ENCODE assay signal across 13 cellular contexts in the genomic region with DNA sequence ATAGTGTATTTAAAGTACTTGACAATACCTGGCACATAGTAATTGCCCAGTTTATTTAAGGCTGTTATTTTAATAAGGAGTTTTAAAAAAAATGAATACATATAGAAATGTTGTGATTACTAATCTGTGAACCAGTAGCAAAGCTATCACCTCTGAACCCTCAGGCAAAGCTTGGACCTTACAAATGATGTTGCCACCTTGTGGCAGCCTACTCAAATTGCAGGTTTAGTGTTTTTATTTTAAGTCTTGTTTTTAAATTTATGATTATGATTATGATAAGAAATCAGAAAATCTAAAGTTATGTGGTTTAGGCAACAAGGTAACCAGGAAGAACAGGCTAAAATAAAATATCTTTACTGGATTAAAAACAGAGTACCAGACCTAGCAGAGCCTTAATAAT. TPM values are rescaled to one million over a fixed set of nuclear protein-coding genes. Genes with fewer than 3 reads are reported as not detected.
DNase-seq lines count a peak whose midpoint lies in the region; ATAC-seq, FAIRE-seq and TF ChIP-seq lines count a peak whose summit lies in the region.
"Had no signal": no experiment of that assay in that cellular context is flagged by ENCODE, and none has a peak within 500 bp of the region (broad histone marks: within the 10 kb centered on the region; RNA-seq: fewer than 3 reads in every experiment).

No MANE protein-coding gene starts in this region.

- TF ChIP-seq CTCF in activated CD8-positive, alpha-beta T cell treated with anti-CD3 and anti-CD28 coated beads for 36 hours (IDR thresholded peaks at IDR 0.05) = peak; percentile 65
- TF ChIP-seq CTCF in chondrocyte (IDR thresholded peaks at IDR 0.05) = peak; percentile 64

- no peak overlapping the region for H3K27ac Mint-ChIP-seq in activated CD8-positive, alpha-beta T cell treated with anti-CD3 and anti-CD28 coated beads for 36 hours
- no peak overlapping the region for H3K27ac Mint-ChIP-seq in activated CD8-positive, alpha-beta T cell treated with anti-CD3 and anti-CD28 coated beads, Interleukin-2, amount 10 ng/mL, durations not matched to agents 7 days and 5 days
- H3K27ac Mint-ChIP-seq in chondrocyte (ENCODE audit: unreplicated experiment) = no peak overlapping the region
- H3K27ac Mint-ChIP-seq: activated T-helper 2 cell treated with anti-CD3 and anti-CD28 coated beads, Interferon-gamma antibody, Interleukin-2, Interleukin-4, amounts not matched to agents 10 μg/mL and 5 μg/mL and 100 μg/mL, durations not matched to agents 14 hours and 24 hours and 36 hours had no signal

- H3K27me3 Mint-ChIP-seq in activated CD8-positive, alpha-beta T cell treated with anti-CD3 and anti-CD28 coated beads for 36 hours = no peaks in the 10 kb centered on the region
- no peaks in the 10 kb centered on the region for H3K27me3 Mint-ChIP-seq in activated CD8-positive, alpha-beta T cell treated with anti-CD3 and anti-CD28 coated beads, Interleukin-2, amount 10 ng/mL, durations not matched to agents 7 days and 5 days (ENCODE audit: low read depth)
- H3K27me3 Mint-ChIP-seq in chondrocyte (ENCODE audit: low read depth) = no peaks in the 10 kb centered on the region

- H3K27ac ChIP-seq in small intestine (ENCODE audit: low read depth in 1 of 2, low read length in 1 of 2) = no peak overlapping the region
- H3K27ac ChIP-seq: uterus had no signal

- no peak overlapping the region for H3K4me3 Mint-ChIP-seq in activated CD8-positive, alpha-beta T cell treated with anti-CD3 and anti-CD28 coated beads for 36 hours
- no peak overlapping the region for H3K4me3 Mint-ChIP-seq in activated CD8-positive, alpha-beta T cell treated with anti-CD3 and anti-CD28 coated beads, Interleukin-2, amount 10 ng/mL, durations not matched to agents 7 days and 5 days
- H3K4me3 Mint-ChIP-seq in chondrocyte (ENCODE audit: unreplicated experiment) = no peak overlapping the region

- POLR2A ChIA-PET in activated CD8-positive, alpha-beta T cell treated with anti-CD3 and anti-CD28 coated beads for 36 hours (lab: Charles Lee) = no interaction called here
- POLR2A ChIA-PET in activated CD8-positive, alpha-beta T cell treated with anti-CD3 and anti-CD28 coated beads, Interleukin-2, amount 10 ng/mL, durations not matched to agents 7 days and 5 days (lab: Charles Lee) = no interaction called here

- ATAC-seq in activated CD8-positive, alpha-beta T cell treated with anti-CD3 and anti-CD28 coated beads for 36 hours = no peak
- no peak for ATAC-seq in activated CD8-positive, alpha-beta T cell treated with anti-CD3 and anti-CD28 coated beads, Interleukin-2, amount 10 ng/mL, durations not matched to agents 7 days and 5 days
- no peak for ATAC-seq in GM21619 (IDR thresholded peaks at IDR 0.05; ENCODE audit: unreplicated experiment)

- H3K36me3 ChIP-seq in small intestine (ENCODE audit: control insufficient read depth in 2 of 2, insufficient read depth in 2 of 2, low read length in 2 of 2) = no peaks in the 10 kb centered on the region
- H3K36me3 ChIP-seq: uterus had no signal

- H3K36me3 Mint-ChIP-seq in activated CD8-positive, alpha-beta T cell treated with anti-CD3 and anti-CD28 coated beads for 36 hours (ENCODE audit: low read depth) = peaks cover 32% of the 10 kb centered on the region
- peaks cover 28% of the 10 kb centered on the region for H3K36me3 Mint-ChIP-seq in activated CD8-positive, alpha-beta T cell treated with anti-CD3 and anti-CD28 coated beads, Interleukin-2, amount 10 ng/mL, durations not matched to agents 7 days and 5 days (ENCODE audit: low read depth)
- H3K36me3 Mint-ChIP-seq in chondrocyte (ENCODE audit: low read depth) = peaks cover 1% of the 10 kb centered on the region

- no peaks in the 10 kb centered on the region for H3K9me3 ChIP-seq in small intestine (ENCODE audit: control insufficient read depth, low read depth)
- H3K9me3 ChIP-seq: uterus had no signal

- no peaks in the 10 kb centered on the region for H3K27me3 ChIP-seq in small intestine (ENCODE audit: control insufficient read depth in 2 of 2, insufficient read depth in 2 of 2, low read length in 2 of 2)
- H3K27me3 ChIP-seq: uterus had no signal

- H3K4me1 Mint-ChIP-seq in activated CD8-positive, alpha-beta T cell treated with anti-CD3 and anti-CD28 coated beads for 36 hours (ENCODE audit: low read depth) = peaks cover 6% of the 10 kb centered on the region
- H3K4me1 Mint-ChIP-seq in activated CD8-positive, alpha-beta T cell treated with anti-CD3 and anti-CD28 coated beads, Interleukin-2, amount 10 ng/mL, durations not matched to agents 7 days and 5 days (ENCODE audit: low read depth) = peaks cover under 1% of the 10 kb centered on the region
- H3K4me1 Mint-ChIP-seq in chondrocyte (ENCODE audit: low read depth) = peaks cover 6% of the 10 kb centered on the region

- CTCF ChIA-PET in activated CD8-positive, alpha-beta T cell treated with anti-CD3 and anti-CD28 coated beads for 36 hours (lab: Charles Lee) = interaction anchor here (0.7 to 2.1 kb wide), 11 partner anchors 9 to 129 kb away, joined by 3 to 13 read pairs (median 3); no protein-coding TSS in a partner anchor
- CTCF ChIA-PET in activated CD8-positive, alpha-beta T cell treated with anti-CD3 and anti-CD28 coated beads, Interleukin-2, amount 10 ng/mL, durations not matched to agents 7 days and 5 days (lab: Charles Lee) = interaction anchor here (1.4 to 2.0 kb wide), 4 partner anchors 8 to 100 kb away, joined by 3 to 8 read pairs (median 4); no protein-coding TSS in a partner anchor

- FAIRE-seq in small intestine (lab: Jason Lieb, UNC) = no peak
- FAIRE-seq: GM18507, islet of Langerhans had no signal

- H3K9me3 Mint-ChIP-seq in activated CD8-positive, alpha-beta T cell treated with anti-CD3 and anti-CD28 coated beads for 36 hours = peaks cover 9% of the 10 kb centered on the region
- H3K9me3 Mint-ChIP-seq in activated CD8-positive, alpha-beta T cell treated with anti-CD3 and anti-CD28 coated beads, Interleukin-2, amount 10 ng/mL, durations not matched to agents 7 days and 5 days (ENCODE audit: insufficient read depth) = peaks cover 6% of the 10 kb centered on the region
- H3K9me3 Mint-ChIP-seq in chondrocyte (ENCODE audit: low read depth) = peaks cover 3% of the 10 kb centered on the region

- intact Hi-C loops in activated CD8-positive, alpha-beta T cell treated with anti-CD3 and anti-CD28 coated beads for 36 hours (cut with micrococcal nuclease) = no loop called here

- H3K4me1 ChIP-seq in small intestine (ENCODE audit: control insufficient read depth in 2 of 2, insufficient read depth in 1 of 2, low read depth in 1 of 2, low read length in 1 of 2) = no peaks in the 10 kb centered on the region
- H3K4me1 ChIP-seq: uterus had no signal

- no peak for DNase-seq in activated CD8-positive, alpha-beta T cell treated with anti-CD3 and anti-CD28 coated beads for 36 hours
- DNase-seq in activated CD8-positive, alpha-beta T cell treated with anti-CD3 and anti-CD28 coated beads, Interleukin-2, amount 10 ng/mL, durations not matched to agents 7 days and 5 days = no peak
- DNase-seq in NAMALWA (ENCODE audit: low spot score) = peak; percentile 56
- no peak for DNase-seq in chondrocyte (ENCODE audit: low spot score)
- peak; percentile 60 for DNase-seq in small intestine
- DNase-seq in hippocampal formation (lab: John Stamatoyannopoulos, UW) = no peak
- no peak for DNase-seq in NCI-H510A treated with DMSO at 0.1 percent for 48 hours (lab: John Stamatoyannopoulos, UW)
- DNase-seq: NCI-H2171, uterus had no signal

- no peak overlapping the region for H3K4me3 ChIP-seq in small intestine (ENCODE audit: low read depth in 1 of 2, low read length in 2 of 2)
- H3K4me3 ChIP-seq: uterus had no signal

RNA-seq across cellular contexts. Expression of a gene that starts 35.8 kb away (rescaled TPM):
- total RNA-seq in activated CD8-positive, alpha-beta T cell treated with anti-CD3 and anti-CD28 coated beads for 36 hours = 1 to 10 TPM; 6.8 to 7.1 TPM
- 1 to 10 TPM; 9.4 to 9.6 TPM for total RNA-seq in activated CD8-positive, alpha-beta T cell treated with anti-CD3 and anti-CD28 coated beads, Interleukin-2, amount 10 ng/mL, durations not matched to agents 7 days and 5 days
- total RNA-seq in chondrocyte = 1.9 to 2.8 TPM (median 1.9 TPM) in 3 replicates
- polyA plus RNA-seq in small intestine = 1 to 10 TPM; 3.0 to 8.9 (median 5.6) TPM

Comparison
In these comparisons a context has a peak if more than half of its experiments do, and no peak if none do; other contexts are left out.
1. DNase-seq: peak in NAMALWA (single experiment) and small intestine (single experiment); none in activated CD8-positive, alpha-beta T cell treated with anti-CD3 and anti-CD28 coated beads for 36 hours (single experiment), activated CD8-positive, alpha-beta T cell treated with anti-CD3 and anti-CD28 coated beads, Interleukin-2, amount 10 ng/mL, durations not matched to agents 7 days and 5 days (single experiment), chondrocyte (single experiment), hippocampal formation (0 of 2) and NCI-H510A treated with DMSO at 0.1 percent for 48 hours (single experiment).